Comparison of ENCODE assay signal across 29 cellular contexts in genomic region chr20:6152777-6153176, GRCh38. TPM values are rescaled to one million over a fixed set of nuclear protein-coding genes. Genes with fewer than 3 reads are reported as not detected.
"Had no signal": no experiment of that assay in that cellular context is flagged by ENCODE, and none has a peak within 500 bp of the region (broad histone marks: within the 10 kb centered on the region; RNA-seq: fewer than 3 reads in every experiment).

No MANE protein-coding gene starts in this region.

- H3K79me2 ChIP-seq: hepatocyte had no signal

- H3K9ac ChIP-seq: neural progenitor cell had no signal

- H3K27me3 ChIP-seq: heart right ventricle, hepatocyte, left lung, neural progenitor cell, ovary, stomach, testis, uterus had no signal

- H3K4me1 ChIP-seq: heart right ventricle, left lung, lower lobe of right lung, neural progenitor cell, stomach, testis, tibial artery, uterus had no signal

- H3K4me2 ChIP-seq: hepatocyte, neural progenitor cell had no signal

- H3K4me3 ChIP-seq: heart right ventricle, hepatocyte, left lung, lower lobe of right lung, neural progenitor cell, ovary, skin epidermis, stomach, testis, tibial artery, uterus had no signal

- H3K36me3 ChIP-seq: heart right ventricle, left lung, lower lobe of right lung, neural progenitor cell, neutrophil, ovary, stomach, tibial artery, uterus had no signal

- H3K9me3 ChIP-seq: lower lobe of right lung, neutrophil, testis, uterus had no signal

- H2AFZ ChIP-seq: hepatocyte, neural progenitor cell had no signal

- ATAC-seq: heart right ventricle; left colon; left lung; lower lobe of right lung; natural killer cell; right cardiac atrium; sciatic nerve; stimulated activated naive B cell treated with anti-CD40 and anti-IgM and Interleukin-4, amounts not matched to agents 10 μg/mL and 1 μg/mL and 100 μg/mL, for 72 hours; stimulated activated naive CD8-positive, alpha-beta T cell treated with anti-CD3 and anti-CD28 coated beads, Interleukin-15, Interleukin-2, amounts not matched to agents 100 U/mL and 50 U/mL, for 24 hours had no signal

- H3K27ac ChIP-seq: heart right ventricle, hepatocyte, left lung, lower lobe of right lung, neural progenitor cell, neutrophil, ovary, skin epidermis, stomach, testis, tibial artery, uterus had no signal

- DNase-seq: heart right ventricle; islet precursor cell; left colon; left lung; lower lobe of right lung; mammary epithelial cell; mesenchymal stem cell; naive B cell; natural killer cell; nephron progenitor cell; occipital lobe; ovary; retina; right cardiac atrium; stimulated activated CD4-positive, alpha-beta T cell treated with anti-CD3 and anti-CD28 coated beads, Interleukin-12 subunit alpha, Interleukin-12 subunit beta, amount 100 ng/mL, for 4 hours; stimulated activated CD4-positive, alpha-beta T cell treated with anti-CD3 and anti-CD28 coated beads, Interleukin-15, amount 100 ng/mL, for 24 hours; stimulated activated CD4-positive, alpha-beta T cell treated with anti-CD3 and anti-CD28 coated beads, Interleukin-2, amount 100 ng/mL, for 24 hours; stimulated activated CD4-positive, alpha-beta T cell treated with anti-CD3 and anti-CD28 coated beads, Interleukin-4, amount 100 ng/mL, for 1 hour; stimulated activated naive B cell treated with anti-CD40 and anti-IgM and Interleukin-4, amounts not matched to agents 10 μg/mL and 1 μg/mL and 100 μg/mL, for 72 hours; stimulated activated naive CD8-positive, alpha-beta T cell treated with anti-CD3 and anti-CD28 coated beads, Interleukin-15, Interleukin-2, amounts not matched to agents 100 U/mL and 50 U/mL, for 24 hours; stomach; testis; tibial artery; uterus had no signal

RNA-seq across cellular contexts. Expression of gene FERMT1, which starts 29.9 kb away (rescaled TPM):
- total RNA-seq: natural killer cell had no signal
